ENCODE assay signal across 13 cellular contexts in genomic region chr22:38947321-38948112, GRCh38. TPM values are rescaled to one million over a fixed set of nuclear protein-coding genes. Genes with fewer than 3 reads are reported as not detected.
DNase-seq lines count a peak whose midpoint lies in the region; ATAC-seq and TF ChIP-seq lines count a peak whose summit lies in the region.
"Had no signal": no experiment of that assay in that cellular context is flagged by ENCODE, and none has a peak within 500 bp of the region (broad histone marks: within the 10 kb centered on the region; RNA-seq: fewer than 3 reads in every experiment).

No MANE protein-coding gene starts in this region.

- H3K27me3 Mint-ChIP-seq in natural killer cell (ENCODE audit: low read depth in 2 of 2) (peaks cover 27 to 47% of the 10 kb centered on the region in 2 donors), type B pancreatic cell (peaks cover 17% of the 10 kb centered on the region)
- peaks cover 14 to 28% of the 10 kb centered on the region in 2 donors for H3K27me3 Mint-ChIP-seq in natural killer cell treated with Interleukin-12 subunit alpha and Interleukin-12 subunit beta and Interleukin-15 and Interleukin-18, amount 100 ng/mL, for 72 hours

- peaks cover 3 to 36% of the 10 kb centered on the region in 2 donors for H3K4me1 ChIP-seq in left lung

- no peak for ATAC-seq in natural killer cell
- no peak for ATAC-seq in natural killer cell treated with Interleukin-12 subunit alpha and Interleukin-12 subunit beta and Interleukin-15 and Interleukin-18, amount 100 ng/mL, for 72 hours
- no peak for ATAC-seq in left lung
- no peak for ATAC-seq in HG03439 (IDR thresholded peaks at IDR 0.05; ENCODE audit: unreplicated experiment)
- ATAC-seq: SK-N-SH treated with all-trans-retinoic acid at 6 μM for 48 hours had no signal

- in situ Hi-C loops in KBM-7 (cut with MboI; ENCODE audit: low pct_unique_long_range_greater_than_20kb, low sequenced_read_pairs), result no loop called here

- H3K4me3 Mint-ChIP-seq in natural killer cell (no peak overlapping the region), type B pancreatic cell (no peak overlapping the region)
- no peak overlapping the region for H3K4me3 Mint-ChIP-seq in natural killer cell treated with Interleukin-12 subunit alpha and Interleukin-12 subunit beta and Interleukin-15 and Interleukin-18, amount 100 ng/mL, for 72 hours

- no peak overlapping the region for H3K4me3 ChIP-seq in WERI-Rb-1 (ENCODE audit: low read depth, low read length)
- no peak overlapping the region for H3K4me3 ChIP-seq in left lung
- H3K4me3 ChIP-seq: BLaER1 had no signal

- no peaks in the 10 kb centered on the region for H3K36me3 ChIP-seq in WERI-Rb-1
- no peaks in the 10 kb centered on the region for H3K36me3 ChIP-seq in left lung
- H3K36me3 ChIP-seq: BLaER1 had no signal

- H3K27ac ChIP-seq in WERI-Rb-1 (no peak overlapping the region), left lung (no peak overlapping the region)
- H3K27ac ChIP-seq: BLaER1 had no signal

- H3K9me3 Mint-ChIP-seq in natural killer cell (no peaks in the 10 kb centered on the region), type B pancreatic cell (no peaks in the 10 kb centered on the region)
- H3K9me3 Mint-ChIP-seq in natural killer cell treated with Interleukin-12 subunit alpha and Interleukin-12 subunit beta and Interleukin-15 and Interleukin-18, amount 100 ng/mL, for 72 hours, result no peaks in the 10 kb centered on the region

- DNase-seq in natural killer cell, result peak; percentile 10
- DNase-seq in natural killer cell treated with Interleukin-12 subunit alpha and Interleukin-12 subunit beta and Interleukin-15 and Interleukin-18, amount 100 ng/mL, for 72 hours (ENCODE audit: low spot score), result no peak
- peak; percentile 53 for DNase-seq in WERI-Rb-1
- peak; percentile 11 to 30 for DNase-seq in left lung
- no peak for DNase-seq in type B pancreatic cell (ENCODE audit: extremely low spot score, unreplicated experiment)
- no peak for DNase-seq in KG1 (lab: John Stamatoyannopoulos, UW)
- DNase-seq in KBM-7, result no peak
- DNase-seq: NCI-H1048, NCI-H524 treated with DMSO at 0.1 percent for 48 hours had no signal

- TF ChIP-seq CTCF in natural killer cell (IDR thresholded peaks at IDR 0.05), result no peak
- no peak for TF ChIP-seq CTCF in WERI-Rb-1 (IDR thresholded peaks at IDR 0.05; ENCODE audit: low read depth, low read length)
- no peak for TF ChIP-seq CTCF in left lung (IDR thresholded peaks at IDR 0.05)
- TF ChIP-seq CTCF in type B pancreatic cell (conservative IDR thresholded peaks at IDR 0.05), result no peak

- H3K36me3 Mint-ChIP-seq in natural killer cell, result no peaks in the 10 kb centered on the region
- no peaks in the 10 kb centered on the region for H3K36me3 Mint-ChIP-seq in natural killer cell treated with Interleukin-12 subunit alpha and Interleukin-12 subunit beta and Interleukin-15 and Interleukin-18, amount 100 ng/mL, for 72 hours
- no peaks in the 10 kb centered on the region for H3K36me3 Mint-ChIP-seq in type B pancreatic cell

- no peaks in the 10 kb centered on the region for H3K9me3 ChIP-seq in WERI-Rb-1 (ENCODE audit: severe bottlenecking)
- H3K9me3 ChIP-seq in left lung, result no peaks in the 10 kb centered on the region
- H3K9me3 ChIP-seq: BLaER1 had no signal

- H3K4me1 Mint-ChIP-seq in natural killer cell, result peaks cover 7 to 11% of the 10 kb centered on the region in 2 donors
- H3K4me1 Mint-ChIP-seq in natural killer cell treated with Interleukin-12 subunit alpha and Interleukin-12 subunit beta and Interleukin-15 and Interleukin-18, amount 100 ng/mL, for 72 hours (ENCODE audit: low read depth in 2 of 2), result peaks cover 25 to 54% of the 10 kb centered on the region in 2 donors
- H3K4me1 Mint-ChIP-seq in type B pancreatic cell (ENCODE audit: unreplicated experiment), result peaks cover 24% of the 10 kb centered on the region

- H3K27ac Mint-ChIP-seq in natural killer cell (no peak overlapping the region), type B pancreatic cell (peak overlapping the region; percentile 68)
- H3K27ac Mint-ChIP-seq in natural killer cell treated with Interleukin-12 subunit alpha and Interleukin-12 subunit beta and Interleukin-15 and Interleukin-18, amount 100 ng/mL, for 72 hours, result peak overlapping the region in 1 of 2 donors; percentile 52

- no peaks in the 10 kb centered on the region for H3K27me3 ChIP-seq in WERI-Rb-1 (ENCODE audit: insufficient read depth, low read depth, severe bottlenecking)
- peaks cover 0 to 6% of the 10 kb centered on the region in 2 donors for H3K27me3 ChIP-seq in left lung
- H3K27me3 ChIP-seq: BLaER1 had no signal

- intact Hi-C loops in natural killer cell (cut with micrococcal nuclease), result no loop called here
- intact Hi-C loops in left lung (cut with DNase I), result no loop called here

RNA-seq across cellular contexts. Expression of gene APOBEC3A, which starts 9.9 kb away (rescaled TPM):
- total RNA-seq in natural killer cell, result 10 to 100 TPM in 1 of 3 donors, 1 to 10 TPM in 1, under 1 TPM in 1; 0.66 to 48.1 (median 4.3) TPM
- total RNA-seq in natural killer cell treated with Interleukin-12 subunit alpha and Interleukin-12 subunit beta and Interleukin-15 and Interleukin-18, amount 100 ng/mL, for 72 hours, result 1 to 10 TPM in 1 of 2 donors, not detected in 1; 3.3 TPM
- total RNA-seq in left lung, result 10 to 100 TPM in 1 of 2 donors, 1 to 10 TPM in 1; 2.4 to 25.5 TPM
- total RNA-seq in type B pancreatic cell (ENCODE audit: low replicate concordance), result 0.67 and 1.6 TPM in 2 replicates
- total RNA-seq: astrocyte had no signal

RNA-seq across cellular contexts. Expression of gene APOBEC3B, which starts 34.6 kb away (rescaled TPM):
- total RNA-seq in natural killer cell (1 to 10 TPM; 1.7 to 2.3 (median 2.2) TPM), left lung (1 to 10 TPM; 1.9 to 9.5 TPM), type B pancreatic cell (ENCODE audit: low replicate concordance) (6.7 and 7.1 TPM in 2 replicates)
- 10 to 100 TPM in 1 of 2 donors, under 1 TPM in 1; 0.64 to 12.4 TPM for total RNA-seq in natural killer cell treated with Interleukin-12 subunit alpha and Interleukin-12 subunit beta and Interleukin-15 and Interleukin-18, amount 100 ng/mL, for 72 hours

Comparison
In these comparisons a context has a peak if more than half of its experiments do, and no peak if none do; other contexts are left out.
1. DNase-seq: peak in natural killer cell (single experiment), WERI-Rb-1 (single experiment) and left lung (2 of 2); none in natural killer cell treated with Interleukin-12 subunit alpha and Interleukin-12 subunit beta and Interleukin-15 and Interleukin-18, amount 100 ng/mL, for 72 hours (single experiment), type B pancreatic cell (single experiment), KG1 (single experiment) and KBM-7 (single experiment).